Comparison of ENCODE assay signal across 24 cellular contexts in the genomic region with DNA sequence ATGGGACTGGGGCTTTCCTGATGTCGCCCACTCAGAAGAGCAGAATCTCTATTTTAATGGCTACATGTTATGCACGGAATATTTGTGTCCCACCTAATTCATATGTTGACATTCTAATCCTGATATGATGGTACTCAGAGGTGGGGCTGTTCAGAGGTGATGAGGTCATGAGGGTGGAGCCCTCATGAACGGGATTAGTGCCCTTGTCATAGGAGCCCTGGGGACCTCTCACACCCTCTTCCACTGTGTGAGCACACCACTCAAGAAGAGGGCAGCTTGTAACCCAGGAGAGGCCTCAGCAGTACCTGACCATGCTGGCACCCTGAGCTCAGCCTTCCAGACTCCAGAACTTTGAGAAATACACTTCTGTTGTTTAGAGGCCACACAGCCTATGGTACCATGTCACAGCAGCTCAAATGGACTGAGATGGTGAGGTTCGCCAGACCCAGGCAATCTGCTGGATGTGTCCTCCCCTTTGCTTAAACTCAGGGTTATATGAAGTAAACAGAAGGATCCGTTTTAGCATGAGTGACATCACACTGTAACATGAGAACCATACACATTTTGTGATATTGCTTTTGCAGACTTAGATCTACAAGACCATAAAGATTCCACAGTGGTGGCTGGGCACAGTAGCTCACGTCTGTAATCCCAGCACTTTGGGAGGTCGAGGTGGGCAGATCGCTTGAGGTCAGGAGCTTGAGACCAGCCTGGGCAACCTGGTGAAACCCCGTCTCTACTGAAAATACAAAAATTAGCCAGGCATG. TPM values are rescaled to one million over a fixed set of nuclear protein-coding genes. Genes with fewer than 3 reads are reported as not detected.
DNase-seq lines count a peak whose midpoint lies in the region; ATAC-seq, FAIRE-seq and TF ChIP-seq lines count a peak whose summit lies in the region.
"Had no signal": no experiment of that assay in that cellular context is flagged by ENCODE, and none has a peak within 500 bp of the region (broad histone marks: within the 10 kb centered on the region; RNA-seq: fewer than 3 reads in every experiment).

No MANE protein-coding gene starts in this region.

- H3K36me3 ChIP-seq in HepG2 (replicated peaks in 1 of 2; ENCODE audit: control insufficient read depth in 1 of 2, insufficient read depth in 2 of 2, low read length in 2 of 2): no peaks in the 10 kb centered on the region
- H3K36me3 ChIP-seq: BLaER1, heart right ventricle had no signal

- no peaks in the 10 kb centered on the region for H4K20me1 ChIP-seq in HepG2 (ENCODE audit: insufficient read depth, low read length)
- H4K20me1 ChIP-seq: BLaER1 had no signal

- POLR2A ChIA-PET in HepG2 (lab: Yijun Ruan, JAX): no interaction called here

- in situ Hi-C loops in HepG2 (cut with HindIII; ENCODE audit: extremely low pct_ligation_motif_present, low pct_unique_long_range_greater_than_20kb): no loop called here

- no peak for TF ChIP-seq RAD21 in HepG2 (CRISPR knock-in tag; IDR thresholded peaks at IDR 0.05)

- no peak for TF ChIP-seq CTCF in HepG2 (CRISPR knock-in tag; IDR thresholded peaks at IDR 0.05)

- no peak overlapping the region for H3K9ac ChIP-seq in HepG2 (ENCODE audit: insufficient read depth, low read depth, low read length)
- H3K9ac ChIP-seq: BLaER1, KMS-11 had no signal

- ATAC-seq in HepG2 (no peak), HG03159 (IDR thresholded peaks at IDR 0.05; ENCODE audit: unreplicated experiment) (no peak)
- ATAC-seq: A549; activated naive CD4-positive, alpha-beta T cell treated with anti-CD3 and anti-CD28 coated beads, Interleukin-2, amount 50 U/mL, for 72 hours; body of pancreas; heart right ventricle; SK-N-SH treated with all-trans-retinoic acid at 6 μM for 48 hours; WTC11 had no signal

- no TSS peak for BruUV-seq in HepG2 (replicated peaks; lab: Mats Ljungman, UMichigan)

- FAIRE-seq in HepG2 (lab: Jason Lieb, UNC): no peak
- FAIRE-seq in GM12891 (lab: Jason Lieb, UNC): no peak
- FAIRE-seq: A549, colon, islet of Langerhans had no signal

- no peaks in the 10 kb centered on the region for H3K27me3 ChIP-seq in HepG2 (ENCODE audit: control insufficient read depth in 1 of 2, insufficient read depth in 2 of 2, low read length in 2 of 2)
- H3K27me3 ChIP-seq: BLaER1, body of pancreas, heart right ventricle had no signal

- no peak overlapping the region for H3K27ac ChIP-seq in HepG2 (ENCODE audit: extremely low read length, insufficient read depth, low read length)
- H3K27ac ChIP-seq: A549, BLaER1, body of pancreas, heart right ventricle, KMS-11 had no signal

- TF ChIP-seq POLR2A in HepG2 (IDR thresholded peaks at IDR 0.05; ENCODE audit: insufficient read depth in 1 of 2, low read depth in 2 of 2, low read length in 2 of 2) (no peak), GM12891 (IDR thresholded peaks at IDR 0.05; ENCODE audit: low read depth, low read length) (no peak)

- no peak overlapping the region for H3K4me2 ChIP-seq in HepG2 (ENCODE audit: low read depth, low read length)
- H3K4me2 ChIP-seq: A549, BLaER1, KMS-11 had no signal

- intact Hi-C loops in HepG2 (cut with micrococcal nuclease; ENCODE audit: unreplicated experiment): no loop called here

- TF ChIP-seq EP300 in HepG2 (IDR thresholded peaks at IDR 0.05; ENCODE audit: low read depth in 2 of 2, low read length in 2 of 2) (no peak), HepG2 (CRISPR knock-in tag; IDR thresholded peaks at IDR 0.05; ENCODE audit: borderline replicate concordance) (no peak)

- H3K4me1 ChIP-seq in HepG2 (ENCODE audit: insufficient read depth, low read length): peaks cover 40% of the 10 kb centered on the region

- DNase-seq in NCI-H510A treated with DMSO at 0.1 percent for 48 hours (lab: John Stamatoyannopoulos, UW) (peak; percentile 31), NCI-H510A (lab: John Stamatoyannopoulos, UW) (no peak), H4 (ENCODE audit: low spot score) (peak; percentile 43), amniotic epithelial cell (ENCODE audit: low read depth) (peak; percentile 21), HepG2 (ENCODE audit: low spot score) (no peak), GM03348 (ENCODE audit: low spot score) (no peak), GM12891 (ENCODE audit: insufficient read length, low spot score) (no peak)
- DNase-seq: activated CD4-positive, alpha-beta T cell treated with anti-CD3 and anti-CD28 coated beads, Interleukin-2, amount 50 U/mL, for 48 hours; Calu3; endodermal cell; GDM1; heart right ventricle; NCI-H1694 treated with DMSO at 0.1 percent for 48 hours; NCI-H446 treated with DMSO at 0.1 percent for 48 hours had no signal

- CTCF ChIA-PET in HepG2 (lab: Yijun Ruan, JAX; ENCODE audit: low intra/inter-chr PET ratio, low total read pairs): interaction anchor here (2.9 kb wide), 1 partner anchor 52 kb away, joined by 13 read pairs; no protein-coding TSS in a partner anchor

- H2AFZ ChIP-seq in HepG2 (ENCODE audit: low read length): no peak overlapping the region

- no peaks in the 10 kb centered on the region for H3K9me3 ChIP-seq in HepG2 (ENCODE audit: low read length)
- H3K9me3 ChIP-seq: BLaER1, body of pancreas had no signal

- no peaks in the 10 kb centered on the region for H3K79me2 ChIP-seq in HepG2 (ENCODE audit: insufficient read depth, low read length)

- 47% methylated on average over 9 of the region's 9 CpGs for WGBS in HepG2 (ENCODE audit: low lambda C conversion rate)

- H3K4me3 ChIP-seq in HepG2 (replicated peaks in 1 of 3; ENCODE audit: insufficient read depth in 1 of 3, low read depth in 2 of 3, low read length in 3 of 3): no peak overlapping the region
- H3K4me3 ChIP-seq: A549, BLaER1, body of pancreas, heart right ventricle had no signal

TF ChIP-seq in HepG2, 621 proteins besides CTCF, POLR2A, EP300 and RAD21 (continues in another document):
- no peak for TF ChIP-seq SRSF1 (optimal IDR thresholded peaks at IDR 0.05; ENCODE audit: low read depth, low read length)
- peak; percentile 97 for TF ChIP-seq ZNF264 (CRISPR knock-in tag; IDR thresholded peaks at IDR 0.05)

TF ChIP-seq in GM12891, 5 proteins besides CTCF, POLR2A, EP300 and RAD21:
- no peak for TF ChIP-seq POU2F2 (IDR thresholded peaks at IDR 0.05; ENCODE audit: low read depth, low read length)
- no peak for TF ChIP-seq PAX5 (IDR thresholded peaks at IDR 0.05; ENCODE audit: insufficient read depth, low read length, severe bottlenecking)
- TF ChIP-seq SPI1 (IDR thresholded peaks at IDR 0.05; ENCODE audit: low read depth, low read length): no peak
- TF ChIP-seq TAF1 (IDR thresholded peaks at IDR 0.05; ENCODE audit: low read depth, low read length): no peak
- no peak for TF ChIP-seq POLR2AphosphoS5 (IDR thresholded peaks at IDR 0.05; ENCODE audit: low read depth, low read length)

RNA-seq across cellular contexts. Expression of gene ATOH8, which starts 48.7 kb away (rescaled TPM):
- 13.1 and 13.6 TPM in 2 replicates for total RNA-seq in H4 (2014; rRNA removed; shearing (Covaris generic))
- total RNA-seq in HepG2 (2016; rRNA removed; fragmentation: Illumina TruSeq; extraction: Trizol): 0.11 and 0.13 TPM in 2 replicates
- 0.10 TPM in 1 of 2 replicates, not detected in the other for total RNA-seq in HepG2 (2016; cell fraction: cytosol; rRNA removed; fragmentation: Illumina TruSeq; extraction: Trizol; ENCODE audit: low read depth)
- 0.13 and 0.21 TPM in 2 replicates for total RNA-seq in HepG2 (2016; cell fraction: insoluble cytoplasmic fraction; rRNA removed; fragmentation: Illumina TruSeq; extraction: Trizol)
- 0.12 and 0.21 TPM in 2 replicates for total RNA-seq in HepG2 (2016; cell fraction: membrane; rRNA removed; fragmentation: Illumina TruSeq; extraction: Trizol)
- total RNA-seq in HepG2 (2016; cell fraction: nucleus; rRNA removed; fragmentation: Illumina TruSeq; extraction: Trizol): 0.34 and 0.38 TPM in 2 replicates
- polyA plus RNA-seq in HepG2 (2011; rRNA removed): 0.22 and 0.61 TPM in 2 replicates
- 0.23 and 0.62 TPM in 2 replicates for polyA plus RNA-seq in HepG2 (2011; cell fraction: cytosol; rRNA removed)
- polyA plus RNA-seq in HepG2 (2011; cell fraction: nucleus; rRNA removed): 0.55 and 0.88 TPM in 2 replicates
- polyA plus RNA-seq in HepG2 (2012): 0.13 TPM in 1 of 2 replicates, not detected in the other
- polyA plus RNA-seq in HepG2 (2016; cell fraction: cytosol; fragmentation: Illumina TruSeq; extraction: Trizol; ENCODE audit: low read depth): not detected in 2 replicates
- 0.11 and 0.14 TPM in 2 replicates for polyA plus RNA-seq in HepG2 (2016; cell fraction: insoluble cytoplasmic fraction; fragmentation: Illumina TruSeq; extraction: Trizol; ENCODE audit: low read depth)
- polyA plus RNA-seq in HepG2 (2016; cell fraction: membrane; fragmentation: Illumina TruSeq; extraction: Trizol; ENCODE audit: low read depth): 0.13 TPM in 1 of 2 replicates, not detected in the other
- 0.15 and 0.25 TPM in 2 replicates for polyA plus RNA-seq in HepG2 (2016; cell fraction: nucleus; fragmentation: Illumina TruSeq; extraction: Trizol; ENCODE audit: insufficient read depth, low read depth)
- polyA minus RNA-seq in HepG2 (2011; rRNA and poly(A)+ RNA removed; ENCODE audit: low replicate concordance): 1.6 and 10.7 TPM in 2 replicates
- 0.44 TPM in 1 of 2 replicates, not detected in the other for polyA minus RNA-seq in HepG2 (2011; cell fraction: cytosol; rRNA and poly(A)+ RNA removed)
- polyA minus RNA-seq in HepG2 (2011; cell fraction: nucleus; rRNA and poly(A)+ RNA removed): 0.62 and 1.4 TPM in 2 replicates
- polyA plus RNA-seq in GM12891 (2012; ENCODE audit: low read depth, missing spikeins): 0.05 TPM
- total RNA-seq: activated naive CD4-positive, alpha-beta T cell treated with anti-CD3 and anti-CD28 coated beads, Interleukin-2, amount 50 U/mL, for 72 hours had no signal

Comparison
In these comparisons a context has a peak if more than half of its experiments do, and no peak if none do; other contexts are left out.
1. DNase-seq: peak in NCI-H510A treated with DMSO at 0.1 percent for 48 hours (single experiment), H4 (single experiment) and amniotic epithelial cell (single experiment); none in NCI-H510A (single experiment), HepG2 (single experiment), GM03348 (single experiment) and GM12891 (single experiment).
2. RNA of gene ATOH8, which starts 48.7 kb away (total RNA-seq): 13.1 to 13.6 TPM in H4; 0.10 to 0.38 TPM in HepG2; every median in the first group is over 10 times any median in the second.